ENCODE assay signal across 29 cellular contexts in genomic region chr20:19926581-19926980, GRCh38.
"Had no signal": no experiment of that assay in that cellular context is flagged by ENCODE, and none has a peak within 500 bp of the region (broad histone marks: within the 10 kb centered on the region; RNA-seq: fewer than 3 reads in every experiment).

No MANE protein-coding gene starts in this region.

- H3K27ac ChIP-seq: parathyroid adenoma, right lobe of liver, SK-N-MC, thoracic aorta had no signal

- H3K27me3 Mint-ChIP-seq: brain, type B pancreatic cell had no signal

- H3K9me3 ChIP-seq: gastrocnemius medialis, mucosa of descending colon, right lobe of liver, thoracic aorta had no signal

- ATAC-seq: activated CD4-positive, CD25-positive, alpha-beta regulatory T cell treated with anti-CD3 and anti-CD28 coated beads, Interleukin-2, amount 50 U/mL, for 24 hours; activated CD8-positive, alpha-beta memory T cell treated with anti-CD3 and anti-CD28 coated beads, Interleukin-2, amount 10 ng/mL, durations not matched to agents 7 days and 5 days; activated CD8-positive, alpha-beta T cell treated with anti-CD3 and anti-CD28 coated beads for 36 hours; activated naive CD8-positive, alpha-beta T cell treated with anti-CD3 and anti-CD28 coated beads, Interleukin-2, amount 50 U/mL, for 24 hours; gastrocnemius medialis; left colon; mucosa of descending colon; stimulated activated naive B cell treated with anti-CD40 and anti-IgM and Interleukin-4, amounts not matched to agents 10 μg/mL and 1 μg/mL and 100 μg/mL, for 72 hours; T-helper 17 cell had no signal

- H3K27me3 ChIP-seq: gastrocnemius medialis, right lobe of liver had no signal

- DNase-seq: activated CD4-positive, alpha-beta T cell treated with anti-CD3 and anti-CD28 coated beads, Interleukin-2, amount 10 ng/mL, durations not matched to agents 7 days and 5 days; activated CD8-positive, alpha-beta memory T cell treated with anti-CD3 and anti-CD28 coated beads, Interleukin-2, amount 10 ng/mL, durations not matched to agents 7 days and 5 days; activated CD8-positive, alpha-beta T cell treated with anti-CD3 and anti-CD28 coated beads for 36 hours; activated gamma-delta T cell; activated naive CD4-positive, alpha-beta T cell treated with anti-CD3 and anti-CD28 coated beads, Interleukin-2, amount 50 U/mL, for 16 hours; activated naive CD8-positive, alpha-beta T cell treated with anti-CD3 and anti-CD28 coated beads, Interleukin-2, amount 50 U/mL, for 24 hours; activated T-cell treated with anti-CD3 and anti-CD28 coated beads for 4 hours; anterior cingulate cortex; central memory CD4-positive, alpha-beta T cell; dermis blood vessel endothelial cell; effector CD8-positive, alpha-beta T cell; gastrocnemius medialis; left colon; mucosa of descending colon; nephron progenitor cell; right lobe of liver; stimulated activated CD4-positive, alpha-beta T cell treated with anti-CD3 and anti-CD28 coated beads, Interleukin-2, amount 100 ng/mL, for 48 hours; stimulated activated CD8-positive, alpha-beta memory T cell treated with anti-CD3 and anti-CD28 coated beads, Interleukin-4, amount 100 ng/mL, for 48 hours; stimulated activated naive B cell treated with anti-CD40 and anti-IgM and Interleukin-4, amounts not matched to agents 10 μg/mL and 1 μg/mL and 100 μg/mL, for 72 hours; SW 1271; T-helper 17 cell had no signal

- H3K4me1 Mint-ChIP-seq: activated CD4-positive, alpha-beta T cell treated with anti-CD3 and anti-CD28 coated beads, Interleukin-2, amount 10 ng/mL, durations not matched to agents 7 days and 5 days; activated CD8-positive, alpha-beta memory T cell treated with anti-CD3 and anti-CD28 coated beads, Interleukin-2, amount 10 ng/mL, durations not matched to agents 7 days and 5 days; activated naive CD8-positive, alpha-beta T cell treated with anti-CD3 and anti-CD28 coated beads, Interleukin-2, amount 50 U/mL, for 24 hours; memory B cell; T-helper 17 cell had no signal

- H3K9ac ChIP-seq: parathyroid adenoma had no signal

- FAIRE-seq: islet of Langerhans had no signal

- H3K36me3 Mint-ChIP-seq: activated CD8-positive, alpha-beta memory T cell treated with anti-CD3 and anti-CD28 coated beads, Interleukin-2, amount 10 ng/mL, durations not matched to agents 7 days and 5 days; brain; memory B cell; stimulated activated naive B cell treated with anti-CD40 and anti-IgM and Interleukin-4, amounts not matched to agents 10 μg/mL and 1 μg/mL and 100 μg/mL, for 72 hours had no signal

- H3K4me3 ChIP-seq: gastrocnemius medialis, mucosa of descending colon, right lobe of liver, SK-N-MC, thoracic aorta had no signal

- H2AFZ ChIP-seq: parathyroid adenoma had no signal

- H3K27ac Mint-ChIP-seq: activated CD4-positive, alpha-beta T cell treated with anti-CD3 and anti-CD28 coated beads, Interleukin-2, amount 10 ng/mL, durations not matched to agents 7 days and 5 days; activated CD8-positive, alpha-beta memory T cell treated with anti-CD3 and anti-CD28 coated beads, Interleukin-2, amount 10 ng/mL, durations not matched to agents 7 days and 5 days; activated CD8-positive, alpha-beta T cell treated with anti-CD3 and anti-CD28 coated beads for 36 hours; activated naive CD8-positive, alpha-beta T cell treated with anti-CD3 and anti-CD28 coated beads, Interleukin-2, amount 50 U/mL, for 24 hours; brain; memory B cell; nephron progenitor cell; stimulated activated naive B cell treated with anti-CD40 and anti-IgM and Interleukin-4, amounts not matched to agents 10 μg/mL and 1 μg/mL and 100 μg/mL, for 72 hours; T-helper 17 cell; type B pancreatic cell had no signal

- H3K4me1 ChIP-seq: parathyroid adenoma had no signal

- H3K9me3 Mint-ChIP-seq: activated CD4-positive, alpha-beta T cell treated with anti-CD3 and anti-CD28 coated beads, Interleukin-2, amount 10 ng/mL, durations not matched to agents 7 days and 5 days; activated CD8-positive, alpha-beta T cell treated with anti-CD3 and anti-CD28 coated beads for 36 hours; activated naive CD8-positive, alpha-beta T cell treated with anti-CD3 and anti-CD28 coated beads, Interleukin-2, amount 50 U/mL, for 24 hours; brain; memory B cell; nephron progenitor cell; stimulated activated naive B cell treated with anti-CD40 and anti-IgM and Interleukin-4, amounts not matched to agents 10 μg/mL and 1 μg/mL and 100 μg/mL, for 72 hours; type B pancreatic cell had no signal

- H3K4me3 Mint-ChIP-seq: activated CD4-positive, alpha-beta T cell treated with anti-CD3 and anti-CD28 coated beads, Interleukin-2, amount 10 ng/mL, durations not matched to agents 7 days and 5 days; activated CD8-positive, alpha-beta memory T cell treated with anti-CD3 and anti-CD28 coated beads, Interleukin-2, amount 10 ng/mL, durations not matched to agents 7 days and 5 days; activated CD8-positive, alpha-beta T cell treated with anti-CD3 and anti-CD28 coated beads for 36 hours; activated naive CD8-positive, alpha-beta T cell treated with anti-CD3 and anti-CD28 coated beads, Interleukin-2, amount 50 U/mL, for 24 hours; brain; memory B cell; nephron progenitor cell; stimulated activated naive B cell treated with anti-CD40 and anti-IgM and Interleukin-4, amounts not matched to agents 10 μg/mL and 1 μg/mL and 100 μg/mL, for 72 hours; T-helper 17 cell; type B pancreatic cell had no signal

- H3K36me3 ChIP-seq: gastrocnemius medialis, right lobe of liver, thoracic aorta had no signal
